Comparison of ENCODE assay signal across 1 cellular context in genomic region chr22:39176067-39176621, GRCh38.
TF ChIP-seq lines count a peak whose summit lies in the region.

No MANE protein-coding gene starts in this region.

TF ChIP-seq in HepG2, 621 proteins besides CTCF, POLR2A, EP300 and RAD21 (continued from another document and continues in another):
- TF ChIP-seq FOXA3 (CRISPR knock-in tag; IDR thresholded peaks at IDR 0.05) (peak; percentile 39; the same call in 1 of the 2 replicates), SRSF1 (optimal IDR thresholded peaks at IDR 0.05; ENCODE audit: low read depth, low read length) (no peak), ZNF460 (CRISPR knock-in tag; IDR thresholded peaks at IDR 0.05; ENCODE audit: borderline replicate concordance) (no peak), ZNF367 (CRISPR knock-in tag; IDR thresholded peaks at IDR 0.05; ENCODE audit: borderline replicate concordance) (no peak), CREB3 (CRISPR knock-in tag; IDR thresholded peaks at IDR 0.05) (no peak), FOXJ3 (CRISPR knock-in tag; IDR thresholded peaks at IDR 0.05; ENCODE audit: borderline replicate concordance) (no peak), ZBTB2 (CRISPR knock-in tag; IDR thresholded peaks at IDR 0.05; ENCODE audit: low read depth) (no peak), RBM22 (optimal IDR thresholded peaks at IDR 0.05; ENCODE audit: low read length) (no peak), ARNT (IDR thresholded peaks at IDR 0.05) (no peak), U2AF2 (IDR thresholded peaks at IDR 0.05; ENCODE audit: low read depth, low read length) (no peak), NR2F1 (CRISPR knock-in tag; IDR thresholded peaks at IDR 0.05) (peak in 1 of 2 experiments; percentile 24; a peak in 1 of 4 replicates), MLLT10 (CRISPR knock-in tag; IDR thresholded peaks at IDR 0.05) (no peak), EZH2 (conservative IDR thresholded peaks at IDR 0.05; ENCODE audit: low read depth, low read length) (no peak), ATF7 (IDR thresholded peaks at IDR 0.05) (no peak), ATF7 (CRISPR knock-in tag; IDR thresholded peaks at IDR 0.05) (no peak), MED1 (CRISPR knock-in tag; IDR thresholded peaks at IDR 0.05) (peak; percentile 89), ZNF180 (CRISPR knock-in tag; IDR thresholded peaks at IDR 0.05; ENCODE audit: borderline replicate concordance, low read depth) (no peak), ZBTB14 (CRISPR knock-in tag; IDR thresholded peaks at IDR 0.05) (no peak), RFX5 (IDR thresholded peaks at IDR 0.05; ENCODE audit: low read depth, low read length) (0 out of 2 replicates have a peak, but pooled peaks have one; percentile 9), MEIS1 (CRISPR knock-in tag; IDR thresholded peaks at IDR 0.05; ENCODE audit: borderline replicate concordance) (no peak), ZNF615 (CRISPR knock-in tag; IDR thresholded peaks at IDR 0.05; ENCODE audit: borderline replicate concordance) (no peak), POLR2G (IDR thresholded peaks at IDR 0.05; ENCODE audit: low read depth, low read length) (no peak), CEBPG (CRISPR knock-in tag; IDR thresholded peaks at IDR 0.05) (0 out of 2 replicates have a peak, but pooled peaks have one; percentile 11), MBNL3 (CRISPR knock-in tag; conservative IDR thresholded peaks at IDR 0.05) (no peak), NFKBIZ (CRISPR knock-in tag; IDR thresholded peaks at IDR 0.05) (no peak), TBL1XR1 (IDR thresholded peaks at IDR 0.05; ENCODE audit: borderline replicate concordance, low read length, partially characterized antibody) (no peak), FOXA1 (IDR thresholded peaks at IDR 0.05) (no peak), FOXA1 (CRISPR knock-in tag; IDR thresholded peaks at IDR 0.05) (peak; percentile 19; the same call in 1 of the 2 replicates), ZNF350 (CRISPR knock-in tag; IDR thresholded peaks at IDR 0.05; ENCODE audit: borderline replicate concordance, low read depth) (no peak), TCF7 (IDR thresholded peaks at IDR 0.05; ENCODE audit: low read depth) (no peak), ZSCAN21 (CRISPR knock-in tag; IDR thresholded peaks at IDR 0.05; ENCODE audit: borderline replicate concordance) (no peak), ZNF639 (CRISPR knock-in tag; conservative IDR thresholded peaks at IDR 0.05) (0 out of 2 replicates have a peak, but pooled peaks have one; percentile 52), TGIF2 (CRISPR knock-in tag; IDR thresholded peaks at IDR 0.05) (no peak), ETV5 (CRISPR knock-in tag; IDR thresholded peaks at IDR 0.05; ENCODE audit: borderline replicate concordance) (peak; percentile 78), DDIT3 (CRISPR knock-in tag; IDR thresholded peaks at IDR 0.05) (no peak), MAFK (conservative IDR thresholded peaks at IDR 0.05 in 1 of 2, IDR thresholded peaks at IDR 0.05 in 1 of 2; ENCODE audit: low read length in 2 of 2) (no peak), REL (CRISPR knock-in tag; conservative IDR thresholded peaks at IDR 0.05) (no peak), ISX (CRISPR knock-in tag; conservative IDR thresholded peaks at IDR 0.05) (no peak), ZBTB7B (CRISPR knock-in tag; IDR thresholded peaks at IDR 0.05) (peak; percentile 77), MXD1 (CRISPR knock-in tag; IDR thresholded peaks at IDR 0.05) (no peak), SAP130 (CRISPR knock-in tag; IDR thresholded peaks at IDR 0.05; ENCODE audit: low read depth) (peak; percentile 68), ZNF558 (CRISPR knock-in tag; IDR thresholded peaks at IDR 0.05; ENCODE audit: borderline replicate concordance) (no peak), SRF (IDR thresholded peaks at IDR 0.05; ENCODE audit: low read depth, low read length) (no peak), SETDB1 (CRISPR knock-in tag; IDR thresholded peaks at IDR 0.05; ENCODE audit: borderline replicate concordance) (no peak), CC2D1A (CRISPR knock-in tag; IDR thresholded peaks at IDR 0.05) (no peak), MIER2 (CRISPR knock-in tag; IDR thresholded peaks at IDR 0.05) (no peak), ZNF883 (CRISPR knock-in tag; IDR thresholded peaks at IDR 0.05; ENCODE audit: not compliant biosample characterization) (no peak), ZNF775 (CRISPR knock-in tag; IDR thresholded peaks at IDR 0.05; ENCODE audit: borderline replicate concordance) (no peak), NFKB2 (CRISPR knock-in tag; IDR thresholded peaks at IDR 0.05; ENCODE audit: borderline replicate concordance) (no peak), SRSF4 (IDR thresholded peaks at IDR 0.05; ENCODE audit: low read depth, low read length, poor library complexity, severe bottlenecking) (no peak), HNF4G (IDR thresholded peaks at IDR 0.05; ENCODE audit: borderline replicate concordance, low read depth, low read length) (peak; percentile 20; the same call in 1 of the 2 replicates), HNF4G (CRISPR knock-in tag; IDR thresholded peaks at IDR 0.05; ENCODE audit: borderline replicate concordance, low read depth) (no peak), BRCA1 (CRISPR knock-in tag; IDR thresholded peaks at IDR 0.05) (no peak), ATM (IDR thresholded peaks at IDR 0.05; ENCODE audit: borderline replicate concordance) (no peak), RBAK (CRISPR knock-in tag; IDR thresholded peaks at IDR 0.05) (no peak), TAF1 (CRISPR knock-in tag; IDR thresholded peaks at IDR 0.05) (no peak), TRIM24 (CRISPR knock-in tag; IDR thresholded peaks at IDR 0.05) (no peak), ADNP (CRISPR knock-in tag; IDR thresholded peaks at IDR 0.05) (no peak), SRY (CRISPR knock-in tag; IDR thresholded peaks at IDR 0.05) (no peak), MXI1 (IDR thresholded peaks at IDR 0.05; ENCODE audit: borderline replicate concordance, low read depth, low read length) (no peak; the same call in 2 of the 3 replicates), ZNF616 (CRISPR knock-in tag; IDR thresholded peaks at IDR 0.05; ENCODE audit: low read depth) (no peak), HOXD1 (CRISPR knock-in tag; IDR thresholded peaks at IDR 0.05) (no peak), KDM5A (IDR thresholded peaks at IDR 0.05; ENCODE audit: borderline replicate concordance, low read length) (no peak), RBFOX2 (IDR thresholded peaks at IDR 0.05; ENCODE audit: low read depth, low read length) (no peak), ATF3 (CRISPR knock-in tag; IDR thresholded peaks at IDR 0.05) (peak; percentile 60; the same call in 1 of the 2 replicates), ZNF281 (CRISPR knock-in tag; IDR thresholded peaks at IDR 0.05; ENCODE audit: borderline replicate concordance) (peak; percentile 73; the same call in 1 of the 2 replicates), ATF7-NPFF (CRISPR knock-in tag; IDR thresholded peaks at IDR 0.05; ENCODE audit: low read depth) (no peak), THYN1 (CRISPR knock-in tag; IDR thresholded peaks at IDR 0.05; ENCODE audit: borderline replicate concordance, low read depth) (no peak), PAWR (CRISPR knock-in tag; IDR thresholded peaks at IDR 0.05; ENCODE audit: borderline replicate concordance) (no peak), MYPOP (CRISPR knock-in tag; IDR thresholded peaks at IDR 0.05) (peak; percentile 37; the same call in 1 of the 2 replicates), ZFAT (CRISPR knock-in tag; conservative IDR thresholded peaks at IDR 0.05) (no peak), ZNF275 (CRISPR knock-in tag; IDR thresholded peaks at IDR 0.05; ENCODE audit: borderline replicate concordance) (0 out of 2 replicates have a peak, but pooled peaks have one; percentile 46), ZNF331 (CRISPR knock-in tag; IDR thresholded peaks at IDR 0.05) (0 out of 2 replicates have a peak, but pooled peaks have one; percentile 35), ARID2 (CRISPR knock-in tag; IDR thresholded peaks at IDR 0.05; ENCODE audit: borderline replicate concordance) (no peak), ZNF230 (CRISPR knock-in tag; IDR thresholded peaks at IDR 0.05) (no peak), ZNF674 (CRISPR knock-in tag; IDR thresholded peaks at IDR 0.05; ENCODE audit: low read depth) (no peak), EED (CRISPR knock-in tag; IDR thresholded peaks at IDR 0.05) (no peak)
